In the genomic region with DNA sequence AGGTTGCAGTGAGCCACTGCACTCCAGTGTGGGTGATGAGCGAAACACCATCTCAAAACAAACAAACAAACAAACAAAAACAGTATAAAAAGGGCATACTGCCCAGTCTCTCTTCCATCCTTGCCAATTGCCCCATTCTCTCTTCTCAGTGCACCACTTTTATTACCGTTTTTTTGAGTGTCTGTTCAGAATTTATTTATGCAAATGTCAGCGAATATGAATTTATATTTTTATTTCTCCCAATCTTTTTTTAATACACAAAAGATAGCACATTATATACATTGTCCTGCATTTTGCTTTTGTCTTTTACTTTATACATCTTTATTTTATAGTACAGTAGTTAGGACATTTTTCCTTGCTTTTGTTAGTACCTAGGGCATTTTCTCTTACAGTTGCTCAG, we compare ENCODE assay signal across 2 cellular contexts.
TF ChIP-seq lines count a peak whose summit lies in the region.

No MANE protein-coding gene starts in this region.

TF ChIP-seq in HepG2, 621 proteins besides CTCF, POLR2A, EP300 and RAD21:
- TF ChIP-seq MAFK (conservative IDR thresholded peaks at IDR 0.05 in 1 of 2, IDR thresholded peaks at IDR 0.05 in 1 of 2; ENCODE audit: low read length in 2 of 2) (peak; percentile 39 to 79), ZSCAN21 (CRISPR knock-in tag; IDR thresholded peaks at IDR 0.05; ENCODE audit: borderline replicate concordance) (no peak), MAFF (IDR thresholded peaks at IDR 0.05; ENCODE audit: low read depth, low read length) (peak; percentile 53; the same call in 1 of the 2 replicates)
TF ChIP-seq in HepG2: peak in this region for 2.

TF ChIP-seq in K562, 482 proteins besides CTCF, POLR2A, EP300 and RAD21:
- TF ChIP-seq HOXB6 (CRISPR knock-in tag; IDR thresholded peaks at IDR 0.05; ENCODE audit: borderline replicate concordance): no peak
- peak; percentile 27; the same call in 1 of the 2 replicates for TF ChIP-seq C11orf30 (IDR thresholded peaks at IDR 0.05; ENCODE audit: low read depth)
- no peak for TF ChIP-seq PHF20 (IDR thresholded peaks at IDR 0.05; ENCODE audit: partially characterized antibody)
- TF ChIP-seq ERF (CRISPR knock-in tag; IDR thresholded peaks at IDR 0.05): no peak
- peak; percentile 55; the same call in 1 of the 2 replicates for TF ChIP-seq ZNF316 (IDR thresholded peaks at IDR 0.05)
- no peak for TF ChIP-seq FOXK1 (CRISPR knock-in tag; IDR thresholded peaks at IDR 0.05; ENCODE audit: borderline replicate concordance)
